In the genomic region with DNA sequence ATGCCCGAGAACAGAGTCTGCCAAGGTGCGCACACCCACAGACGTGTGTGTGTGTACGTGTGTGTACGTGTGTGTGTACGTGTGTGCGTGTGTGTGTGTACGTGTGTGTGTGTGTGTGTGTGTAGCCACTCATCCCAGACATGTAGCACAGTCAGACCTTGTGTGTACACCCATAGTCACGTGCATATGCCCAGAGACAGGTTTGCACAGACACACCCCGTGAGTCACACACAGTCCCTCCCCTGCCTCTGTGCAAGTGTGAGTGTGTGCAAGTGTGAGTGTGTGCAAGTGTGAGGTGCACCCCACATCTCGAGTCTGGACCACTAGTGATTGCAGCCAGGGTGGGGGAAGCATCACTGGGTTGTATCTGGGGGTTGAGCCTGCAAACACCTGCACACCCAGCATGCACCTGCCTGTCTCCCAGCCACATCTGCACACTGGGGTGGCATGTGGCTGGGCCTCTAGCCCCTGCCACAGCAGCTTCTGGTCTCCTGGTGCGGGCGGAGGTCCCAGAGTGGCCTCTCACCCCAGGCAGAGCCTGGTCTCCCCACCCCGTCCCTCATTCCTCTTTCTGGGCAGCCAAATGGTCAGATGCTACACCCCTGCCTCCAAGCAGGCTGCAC, we compare ENCODE assay signal across 8 cellular contexts. TPM values are rescaled to one million over a fixed set of nuclear protein-coding genes. Genes with fewer than 3 reads are reported as not detected.
DNase-seq lines count a peak whose midpoint lies in the region; ATAC-seq and TF ChIP-seq lines count a peak whose summit lies in the region.

No MANE protein-coding gene starts in this region.

- DNase-seq in HAP-1 (ENCODE audit: low spot score in 2 of 2) (no peak), SK-N-MC (ENCODE audit: low read depth, low spot score) (no peak), foreskin keratinocyte (peak; percentile 79 to 82), HUDEP-2 (lab: John Stamatoyannopoulos, UW; ENCODE audit: unreplicated experiment in 76 of 76) (no peak), endothelial cell (ENCODE audit: low spot score) (no peak), posterior cingulate gyrus (no peak)
- no peak for DNase-seq in activated naive CD4-positive, alpha-beta T cell (lab: John Stamatoyannopoulos, UW)

- H3K27me3 ChIP-seq in HAP-1 (ENCODE audit: low read depth), result no peaks in the 10 kb centered on the region
- H3K27me3 ChIP-seq in foreskin keratinocyte, result no peaks in the 10 kb centered on the region
- H3K27me3 ChIP-seq in skeletal muscle satellite cell (ENCODE audit: control insufficient read depth, insufficient read depth, low read length), result no peaks in the 10 kb centered on the region

- H3K36me3 Mint-ChIP-seq in endothelial cell (ENCODE audit: low read depth, unreplicated experiment), result no peaks in the 10 kb centered on the region

- no peaks in the 10 kb centered on the region for H3K9me3 Mint-ChIP-seq in endothelial cell (ENCODE audit: unreplicated experiment)

- H3K4me3 Mint-ChIP-seq in endothelial cell (ENCODE audit: unreplicated experiment), result no peak overlapping the region

- in situ Hi-C loops in HAP-1 (cut with MboI; ENCODE audit: low sequenced_read_pairs), result no loop called here

- peaks cover 7% of the 10 kb centered on the region for H3K27me3 Mint-ChIP-seq in endothelial cell (ENCODE audit: unreplicated experiment)

- H3K4me1 Mint-ChIP-seq in endothelial cell (ENCODE audit: unreplicated experiment), result no peaks in the 10 kb centered on the region

- no peak for TF ChIP-seq CTCF in foreskin keratinocyte (conservative IDR thresholded peaks at IDR 0.05)
- no peak for TF ChIP-seq CTCF in endothelial cell (IDR thresholded peaks at IDR 0.05; ENCODE audit: unreplicated experiment)

- H3K36me3 ChIP-seq in HAP-1 (replicated peaks) (no peaks in the 10 kb centered on the region), SK-N-MC (ENCODE audit: insufficient read depth, low read length) (peaks cover under 1% of the 10 kb centered on the region; the same call in 1 of the 2 replicates), skeletal muscle satellite cell (ENCODE audit: insufficient read depth, low read length) (no peaks in the 10 kb centered on the region)

- H3K9ac ChIP-seq in SK-N-MC (ENCODE audit: insufficient read length) (no peak overlapping the region), skeletal muscle satellite cell (ENCODE audit: low read depth, low read length) (no peak overlapping the region)

- peak; percentile 29 for ATAC-seq in foreskin keratinocyte

- no peaks in the 10 kb centered on the region for H3K9me3 ChIP-seq in HAP-1
- H3K9me3 ChIP-seq in SK-N-MC (ENCODE audit: low read depth, low read length), result no peaks in the 10 kb centered on the region
- H3K9me3 ChIP-seq in skeletal muscle satellite cell (replicated peaks; ENCODE audit: low read length), result no peaks in the 10 kb centered on the region

- H3K27ac ChIP-seq in SK-N-MC (peak overlapping the region; percentile 98), foreskin keratinocyte (peak overlapping the region; percentile 91)

- H3K4me1 ChIP-seq in HAP-1, result peaks cover 8% of the 10 kb centered on the region; the same call in 1 of the 2 replicates
- peaks cover 19% of the 10 kb centered on the region for H3K4me1 ChIP-seq in foreskin keratinocyte
- peaks cover 72% of the 10 kb centered on the region for H3K4me1 ChIP-seq in skeletal muscle satellite cell (ENCODE audit: control insufficient read depth, insufficient read depth, low read length)

- no peak overlapping the region for H3K27ac Mint-ChIP-seq in endothelial cell (ENCODE audit: unreplicated experiment)

- peak overlapping the region; percentile 78 for H3K4me2 ChIP-seq in skeletal muscle satellite cell (ENCODE audit: low read length)

- peak overlapping the region; percentile 23 for H3K4me3 ChIP-seq in HAP-1
- H3K4me3 ChIP-seq in SK-N-MC, result peak overlapping the region; percentile 75
- no peak overlapping the region for H3K4me3 ChIP-seq in skeletal muscle satellite cell (ENCODE audit: low read length)

- intact Hi-C loops in posterior cingulate gyrus (cut with DNase I), result no loop called here

RNA-seq across cellular contexts. Expression of a gene that starts 23.6 kb away (rescaled TPM):
- total RNA-seq in foreskin keratinocyte (4.4 and 5.6 TPM in 2 replicates), endothelial cell (ENCODE audit: unreplicated experiment) (10.7 TPM)
- polyA plus RNA-seq in foreskin keratinocyte, result 1.7 and 2.2 TPM in 2 replicates
- 7.9 and 8.3 TPM in 2 replicates for total RNA-seq in skeletal muscle satellite cell (2012; rRNA removed)

Comparison
In these comparisons a context has a peak if more than half of its experiments do, and no peak if none do; other contexts are left out.
1. DNase-seq: peak in foreskin keratinocyte (2 of 2); none in HAP-1 (0 of 2), SK-N-MC (single experiment), HUDEP-2 (0 of 76), activated naive CD4-positive, alpha-beta T cell (0 of 4), endothelial cell (single experiment) and posterior cingulate gyrus (0 of 10).